1 cellular context compared by ENCODE assay signal in genomic region chr21:26952274-26953066, GRCh38.
TF ChIP-seq lines count a peak whose summit lies in the region.

No MANE protein-coding gene starts in this region.

TF ChIP-seq in GM23338, 12 proteins besides CTCF, POLR2A, EP300 and RAD21:
- TF ChIP-seq REST (IDR thresholded peaks at IDR 0.05; ENCODE audit: unreplicated experiment) (no peak), ZNF462 (CRISPR knock-in tag; IDR thresholded peaks at IDR 0.05) (no peak), EZH2 (IDR thresholded peaks at IDR 0.05; ENCODE audit: low read depth, unreplicated experiment) (no peak), ZNF114 (CRISPR knock-in tag; IDR thresholded peaks at IDR 0.05) (no peak), JUNB (IDR thresholded peaks at IDR 0.05; ENCODE audit: unreplicated experiment) (no peak), CREB1 (CRISPR knock-in tag; IDR thresholded peaks at IDR 0.05; ENCODE audit: low read depth) (no peak), ETS1 (IDR thresholded peaks at IDR 0.05) (no peak), POLR2AphosphoS5 (IDR thresholded peaks at IDR 0.05; ENCODE audit: low read depth) (no peak), STAT1 (IDR thresholded peaks at IDR 0.05; ENCODE audit: unreplicated experiment) (no peak), NANOG (IDR thresholded peaks at IDR 0.05; ENCODE audit: borderline replicate concordance) (no peak), ZNF331 (CRISPR knock-in tag; IDR thresholded peaks at IDR 0.05; ENCODE audit: low read depth) (no peak), EZH2phosphoT487 (IDR thresholded peaks at IDR 0.05; ENCODE audit: unreplicated experiment) (no peak)
TF ChIP-seq in GM23338: peak in this region for 0.
